Comparison of ENCODE assay signal across 22 cellular contexts in the genomic region with DNA sequence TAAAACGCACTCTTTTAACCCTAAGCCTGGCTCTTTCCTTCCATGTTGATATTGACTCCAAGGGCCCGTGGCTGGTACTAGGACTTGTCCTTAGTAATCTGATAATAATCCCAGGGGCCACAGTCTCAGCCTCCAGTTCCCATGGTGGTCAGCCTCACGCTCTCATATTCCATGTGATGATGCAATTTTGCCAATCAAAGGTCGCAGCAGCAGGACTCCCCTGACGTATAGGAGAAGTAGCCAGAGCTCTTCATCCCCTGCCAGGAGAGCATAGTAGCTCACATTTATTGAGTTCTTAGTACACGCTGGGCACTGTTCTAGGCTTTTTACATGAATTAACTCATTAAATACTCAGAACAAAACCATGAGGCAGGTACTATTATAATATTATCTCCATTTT. TPM values are rescaled to one million over a fixed set of nuclear protein-coding genes. Genes with fewer than 3 reads are reported as not detected.
"Had no signal": no experiment of that assay in that cellular context is flagged by ENCODE, and none has a peak within 500 bp of the region (broad histone marks: within the 10 kb centered on the region; RNA-seq: fewer than 3 reads in every experiment).

No MANE protein-coding gene starts in this region.

- H3K27ac ChIP-seq: brain microvascular endothelial cell, cardiac muscle cell had no signal

- H3K36me3 Mint-ChIP-seq: activated CD8-positive, alpha-beta memory T cell treated with anti-CD3 and anti-CD28 coated beads, Interleukin-2, amount 10 ng/mL, durations not matched to agents 7 days and 5 days; activated naive CD4-positive, alpha-beta T cell treated with anti-CD3 and anti-CD28 coated beads, Interleukin-2, amount 10 ng/mL, durations not matched to agents 7 days and 5 days; activated naive CD8-positive, alpha-beta T cell treated with anti-CD3 and anti-CD28 coated beads for 36 hours had no signal

- H3K4me3 ChIP-seq: cardiac muscle cell had no signal

- H3K36me3 ChIP-seq: brain microvascular endothelial cell, cardiac muscle cell had no signal

- H3K27ac Mint-ChIP-seq: activated B cell treated with CpG ODN at 0.5 μM for 24 hours; activated CD4-positive, alpha-beta T cell treated with anti-CD3 and anti-CD28 coated beads, Interleukin-2, amount 10 ng/mL, durations not matched to agents 24 days and 14 days; activated CD8-positive, alpha-beta memory T cell treated with anti-CD3 and anti-CD28 coated beads, Interleukin-2, amount 10 ng/mL, durations not matched to agents 7 days and 5 days; activated naive CD4-positive, alpha-beta T cell treated with anti-CD3 and anti-CD28 coated beads, Interleukin-2, amount 10 ng/mL, durations not matched to agents 7 days and 5 days; activated naive CD8-positive, alpha-beta T cell treated with anti-CD3 and anti-CD28 coated beads for 36 hours; T-helper 1 cell treated with Interleukin-12 subunit alpha and Interleukin-12 subunit beta and Interleukin-4 antibody, amounts not matched to agents 30 μg/mL and 1 μg/mL, for 36 hours had no signal

- H3K4me1 Mint-ChIP-seq: activated CD4-positive, alpha-beta T cell treated with anti-CD3 and anti-CD28 coated beads, Interleukin-2, amount 10 ng/mL, durations not matched to agents 24 days and 14 days; activated CD8-positive, alpha-beta memory T cell treated with anti-CD3 and anti-CD28 coated beads, Interleukin-2, amount 10 ng/mL, durations not matched to agents 7 days and 5 days; activated naive CD4-positive, alpha-beta T cell treated with anti-CD3 and anti-CD28 coated beads, Interleukin-2, amount 10 ng/mL, durations not matched to agents 7 days and 5 days; activated naive CD8-positive, alpha-beta T cell treated with anti-CD3 and anti-CD28 coated beads for 36 hours had no signal

- H3K27me3 ChIP-seq: brain microvascular endothelial cell had no signal

- DNase-seq: activated B cell treated with CpG ODN at 0.5 μM for 24 hours; activated CD4-positive, alpha-beta T cell treated with anti-CD3 and anti-CD28 coated beads for 1 hour; activated CD4-positive, alpha-beta T cell treated with anti-CD3 and anti-CD28 coated beads, Interleukin-2, amount 10 ng/mL, durations not matched to agents 24 days and 14 days; activated CD4-positive, alpha-beta T cell treated with anti-CD3 and anti-CD28 coated beads, Interleukin-2, amount 50 U/mL, for 48 hours; activated CD8-positive, alpha-beta memory T cell treated with anti-CD3 and anti-CD28 coated beads, Interleukin-2, amount 10 ng/mL, durations not matched to agents 7 days and 5 days; activated gamma-delta T cell treated with Interleukin-2 at 50 U/mL for 16 hours; activated naive CD4-positive, alpha-beta T cell treated with anti-CD3 and anti-CD28 coated beads, Interleukin-2, amount 10 ng/mL, durations not matched to agents 7 days and 5 days; activated naive CD8-positive, alpha-beta T cell treated with anti-CD3 and anti-CD28 coated beads for 36 hours; activated T-cell treated with anti-CD3 and anti-CD28 coated beads, Interleukin-2, amount 50 U/mL, for 4 hours; brain microvascular endothelial cell; cerebellar nuclear complex; MM.1S; NCI-H1105; NCI-H1436; NCI-H1694 treated with DMSO at 0.1 percent for 48 hours; NCI-H2029 treated with DMSO at 0.1 percent for 48 hours; NCI-H446; PC-3; SHP77 had no signal

- H3K4me3 Mint-ChIP-seq: activated B cell treated with CpG ODN at 0.5 μM for 24 hours; activated CD4-positive, alpha-beta T cell treated with anti-CD3 and anti-CD28 coated beads, Interleukin-2, amount 10 ng/mL, durations not matched to agents 24 days and 14 days; activated CD8-positive, alpha-beta memory T cell treated with anti-CD3 and anti-CD28 coated beads, Interleukin-2, amount 10 ng/mL, durations not matched to agents 7 days and 5 days; activated naive CD4-positive, alpha-beta T cell treated with anti-CD3 and anti-CD28 coated beads, Interleukin-2, amount 10 ng/mL, durations not matched to agents 7 days and 5 days; activated naive CD8-positive, alpha-beta T cell treated with anti-CD3 and anti-CD28 coated beads for 36 hours; activated T-cell treated with anti-CD3 and anti-CD28 coated beads, Interleukin-2, amount 50 U/mL, for 4 hours; T-helper 1 cell treated with Interleukin-12 subunit alpha and Interleukin-12 subunit beta and Interleukin-4 antibody, amounts not matched to agents 30 μg/mL and 1 μg/mL, for 36 hours had no signal

- H3K9me3 Mint-ChIP-seq: activated B cell treated with CpG ODN at 0.5 μM for 24 hours; activated T-cell treated with anti-CD3 and anti-CD28 coated beads, Interleukin-2, amount 50 U/mL, for 4 hours; T-helper 1 cell treated with Interleukin-12 subunit alpha and Interleukin-12 subunit beta and Interleukin-4 antibody, amounts not matched to agents 30 μg/mL and 1 μg/mL, for 36 hours had no signal

RNA-seq across cellular contexts. Expression of a gene that starts 42.4 kb away (rescaled TPM):
- total RNA-seq: activated CD4-positive, alpha-beta T cell treated with anti-CD3 and anti-CD28 coated beads, Interleukin-2, amount 10 ng/mL, durations not matched to agents 24 days and 14 days; activated CD8-positive, alpha-beta memory T cell treated with anti-CD3 and anti-CD28 coated beads, Interleukin-2, amount 10 ng/mL, durations not matched to agents 7 days and 5 days; activated naive CD8-positive, alpha-beta T cell treated with anti-CD3 and anti-CD28 coated beads for 36 hours; activated T-cell treated with anti-CD3 and anti-CD28 coated beads, Interleukin-2, amount 50 U/mL, for 4 hours; cardiac muscle cell; PC-3 had no signal
- polyA plus RNA-seq: cardiac muscle cell had no signal

RNA-seq across cellular contexts. Expression of a gene that starts 46.8 kb away (rescaled TPM):
- total RNA-seq: activated CD4-positive, alpha-beta T cell treated with anti-CD3 and anti-CD28 coated beads, Interleukin-2, amount 10 ng/mL, durations not matched to agents 24 days and 14 days; activated CD8-positive, alpha-beta memory T cell treated with anti-CD3 and anti-CD28 coated beads, Interleukin-2, amount 10 ng/mL, durations not matched to agents 7 days and 5 days; activated naive CD8-positive, alpha-beta T cell treated with anti-CD3 and anti-CD28 coated beads for 36 hours; activated T-cell treated with anti-CD3 and anti-CD28 coated beads, Interleukin-2, amount 50 U/mL, for 4 hours; cardiac muscle cell; PC-3; SK-MEL-5 had no signal
- polyA plus RNA-seq: cardiac muscle cell had no signal
